Comparison of ENCODE assay signal across 7 cellular contexts in the genomic region with DNA sequence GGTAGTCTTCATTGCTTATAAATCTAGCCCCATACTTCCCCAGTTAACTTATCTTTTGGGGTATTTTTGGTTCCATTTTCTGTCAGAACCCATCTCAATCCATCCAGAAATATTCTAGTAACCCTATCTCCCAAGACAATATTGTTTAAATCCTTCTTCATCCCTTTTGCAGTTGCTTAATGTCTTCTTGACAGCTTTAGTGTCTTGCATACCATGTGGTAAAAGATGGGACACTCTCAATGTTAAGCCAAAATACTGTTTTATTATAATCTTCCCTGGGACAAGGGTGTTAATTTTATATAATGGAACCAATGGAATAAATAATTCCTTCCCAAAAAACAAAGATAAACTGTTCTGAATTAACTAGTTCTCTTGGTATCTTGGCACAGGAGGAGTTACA.
"Had no signal": no experiment of that assay in that cellular context is flagged by ENCODE, and none has a peak within 500 bp of the region (broad histone marks: within the 10 kb centered on the region; RNA-seq: fewer than 3 reads in every experiment).

No MANE protein-coding gene starts in this region.

- H3K4me3 ChIP-seq: K562 had no signal

- FAIRE-seq: HepG2, HTR-8/SVneo, K562 had no signal

- H3K27ac ChIP-seq: HL-60 had no signal

- DNase-seq: IMR-90, KBM-7, KG1 had no signal
